In the genomic region with DNA sequence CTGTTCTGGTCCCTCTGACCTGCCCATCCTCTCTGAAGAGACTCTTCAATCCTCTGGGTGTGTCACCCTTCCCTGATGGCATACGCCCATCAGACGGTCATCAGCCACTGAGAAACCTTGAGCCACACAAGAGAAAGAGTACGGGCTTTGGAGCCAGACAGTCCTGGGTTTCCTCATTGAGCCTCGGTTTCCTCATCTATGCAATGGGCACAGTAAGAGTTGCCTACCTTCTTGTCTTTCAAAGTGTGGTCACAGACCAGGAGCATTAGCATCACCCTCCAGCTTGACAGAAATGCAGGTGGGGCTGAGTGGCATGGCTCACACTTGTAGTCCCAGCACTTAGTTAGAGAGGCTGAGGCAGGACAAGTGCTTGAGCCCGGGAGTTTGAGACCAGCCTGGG, we compare ENCODE assay signal across 2 cellular contexts.
TF ChIP-seq lines count a peak whose summit lies in the region.

No MANE protein-coding gene starts in this region.

TF ChIP-seq in IMR-90, 13 proteins besides CTCF, POLR2A, EP300 and RAD21:
- no peak for TF ChIP-seq MXI1 (IDR thresholded peaks at IDR 0.05; ENCODE audit: borderline replicate concordance, low read depth, low read length)
- TF ChIP-seq MAFK (IDR thresholded peaks at IDR 0.05; ENCODE audit: low read depth, low read length) = no peak
- TF ChIP-seq SMC3 (IDR thresholded peaks at IDR 0.05; ENCODE audit: low read depth, low read length) = no peak
- TF ChIP-seq RCOR1 (IDR thresholded peaks at IDR 0.05; ENCODE audit: insufficient replicate concordance, low read length) = no peak
- TF ChIP-seq, protein P1, sequence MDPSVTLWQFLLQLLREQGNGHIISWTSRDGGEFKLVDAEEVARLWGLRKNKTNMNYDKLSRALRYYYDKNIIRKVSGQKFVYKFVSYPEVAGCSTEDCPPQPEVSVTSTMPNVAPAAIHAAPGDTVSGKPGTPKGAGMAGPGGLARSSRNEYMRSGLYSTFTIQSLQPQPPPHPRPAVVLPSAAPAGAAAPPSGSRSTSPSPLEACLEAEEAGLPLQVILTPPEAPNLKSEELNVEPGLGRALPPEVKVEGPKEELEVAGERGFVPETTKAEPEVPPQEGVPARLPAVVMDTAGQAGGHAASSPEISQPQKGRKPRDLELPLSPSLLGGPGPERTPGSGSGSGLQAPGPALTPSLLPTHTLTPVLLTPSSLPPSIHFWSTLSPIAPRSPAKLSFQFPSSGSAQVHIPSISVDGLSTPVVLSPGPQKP (IDR thresholded peaks at IDR 0.05; ENCODE audit: borderline replicate concordance, low read depth, low read length) = no peak
- TF ChIP-seq, protein P2, sequence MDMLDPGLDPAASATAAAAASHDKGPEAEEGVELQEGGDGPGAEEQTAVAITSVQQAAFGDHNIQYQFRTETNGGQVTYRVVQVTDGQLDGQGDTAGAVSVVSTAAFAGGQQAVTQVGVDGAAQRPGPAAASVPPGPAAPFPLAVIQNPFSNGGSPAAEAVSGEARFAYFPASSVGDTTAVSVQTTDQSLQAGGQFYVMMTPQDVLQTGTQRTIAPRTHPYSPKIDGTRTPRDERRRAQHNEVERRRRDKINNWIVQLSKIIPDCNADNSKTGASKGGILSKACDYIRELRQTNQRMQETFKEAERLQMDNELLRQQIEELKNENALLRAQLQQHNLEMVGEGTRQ (IDR thresholded peaks at IDR 0.05; ENCODE audit: low read depth, low read length) = no peak
- TF ChIP-seq NFE2L2 (IDR thresholded peaks at IDR 0.05; ENCODE audit: low read depth, low read length) = no peak
- TF ChIP-seq MAZ (IDR thresholded peaks at IDR 0.05; ENCODE audit: borderline replicate concordance, low read depth, low read length) = no peak
- no peak for TF ChIP-seq BHLHE40 (IDR thresholded peaks at IDR 0.05; ENCODE audit: low read depth, low read length)
- TF ChIP-seq RFX5 (IDR thresholded peaks at IDR 0.05; ENCODE audit: low read depth, low read length) = no peak
- no peak for TF ChIP-seq CEBPB (IDR thresholded peaks at IDR 0.05; ENCODE audit: low read depth, low read length)
- no peak for TF ChIP-seq FOS (IDR thresholded peaks at IDR 0.05; ENCODE audit: low read depth, low read length)
- TF ChIP-seq CHD1 (IDR thresholded peaks at IDR 0.05; ENCODE audit: low read depth, low read length) = no peak

TF ChIP-seq in H1, 55 proteins besides CTCF, POLR2A, EP300 and RAD21:
- TF ChIP-seq SP4 (IDR thresholded peaks at IDR 0.05; ENCODE audit: low read length) = no peak
- TF ChIP-seq JUN (IDR thresholded peaks at IDR 0.05; ENCODE audit: low read depth, low read length) = no peak
- no peak for TF ChIP-seq CREB1 (IDR thresholded peaks at IDR 0.05)
- no peak for TF ChIP-seq SIX5 (IDR thresholded peaks at IDR 0.05; ENCODE audit: low read depth, low read length)
- TF ChIP-seq CHD1 (IDR thresholded peaks at IDR 0.05; ENCODE audit: low read depth, low read length) = no peak
- no peak for TF ChIP-seq CBX8 (IDR thresholded peaks at IDR 0.05; ENCODE audit: borderline replicate concordance, low read depth, low read length)
